ENCODE assay signal across 8 cellular contexts in genomic region chr2:223835701-223836532, GRCh38. TPM values are rescaled to one million over a fixed set of nuclear protein-coding genes. Genes with fewer than 3 reads are reported as not detected.
DNase-seq lines count a peak whose midpoint lies in the region; ATAC-seq, FAIRE-seq and TF ChIP-seq lines count a peak whose summit lies in the region.

No MANE protein-coding gene starts in this region.

- H3K27me3 ChIP-seq in CD4-positive, CD25-positive, alpha-beta regulatory T cell (ENCODE audit: control insufficient read depth, insufficient read depth, low read length) = no peaks in the 10 kb centered on the region
- H3K27me3 ChIP-seq in esophagus muscularis mucosa = no peaks in the 10 kb centered on the region

- H3K27me3 Mint-ChIP-seq in CD4-positive, CD25-positive, alpha-beta regulatory T cell = no peaks in the 10 kb centered on the region
- H3K27me3 Mint-ChIP-seq in mesothelial cell of epicardium (ENCODE audit: low read depth) = peaks cover 10% of the 10 kb centered on the region

- no peak overlapping the region for H3K4me3 ChIP-seq in CD4-positive, CD25-positive, alpha-beta regulatory T cell (ENCODE audit: low read depth, low read length)
- peak overlapping the region in 2 of 4 donors; percentile 64 to 77 for H3K4me3 ChIP-seq in esophagus muscularis mucosa

- peak in 1 of 2 donors; percentile 11 for ATAC-seq in CD4-positive, CD25-positive, alpha-beta regulatory T cell (ENCODE audit: low read depth in 2 of 2)
- ATAC-seq in GM19023 (IDR thresholded peaks at IDR 0.05; ENCODE audit: unreplicated experiment) = peak; percentile 48
- peak; percentile 54 for ATAC-seq in HG03045 (IDR thresholded peaks at IDR 0.05; ENCODE audit: unreplicated experiment)

- peak overlapping the region in 1 of 3 donors; percentile 83 for H3K27ac Mint-ChIP-seq in CD4-positive, CD25-positive, alpha-beta regulatory T cell
- H3K27ac Mint-ChIP-seq in mesothelial cell of epicardium = peak overlapping the region; percentile 44

- no peaks in the 10 kb centered on the region for H3K9me3 ChIP-seq in CD4-positive, CD25-positive, alpha-beta regulatory T cell (ENCODE audit: control insufficient read depth in 2 of 2, low read length in 2 of 2)
- no peaks in the 10 kb centered on the region for H3K9me3 ChIP-seq in esophagus muscularis mucosa

- DNase-seq in CD4-positive, CD25-positive, alpha-beta regulatory T cell = no peak
- DNase-seq in RCC 7860 (ENCODE audit: low spot score) (peak; percentile 35), mesothelial cell of epicardium (ENCODE audit: low spot score in 2 of 2, unreplicated experiment in 2 of 2) (no peak), HTR-8/SVneo (ENCODE audit: insufficient read length, low spot score) (no peak), hepatic stellate cell (ENCODE audit: low spot score) (no peak), esophagus muscularis mucosa (ENCODE audit: extremely low spot score) (no peak)

- no peaks in the 10 kb centered on the region for H3K36me3 ChIP-seq in CD4-positive, CD25-positive, alpha-beta regulatory T cell (ENCODE audit: control insufficient read depth, insufficient read depth, low read length)
- no peaks in the 10 kb centered on the region for H3K36me3 ChIP-seq in esophagus muscularis mucosa

- H3K9me3 Mint-ChIP-seq in CD4-positive, CD25-positive, alpha-beta regulatory T cell = no peaks in the 10 kb centered on the region
- H3K9me3 Mint-ChIP-seq in mesothelial cell of epicardium = no peaks in the 10 kb centered on the region

- TF ChIP-seq CTCF in mesothelial cell of epicardium (IDR thresholded peaks at IDR 0.05; ENCODE audit: unreplicated experiment) (no peak), esophagus muscularis mucosa (IDR thresholded peaks at IDR 0.05) (no peak)

- no peak overlapping the region for H3K27ac ChIP-seq in CD4-positive, CD25-positive, alpha-beta regulatory T cell (ENCODE audit: insufficient read depth, low read length, poor library complexity, severe bottlenecking)
- H3K27ac ChIP-seq in esophagus muscularis mucosa (replicated peaks in 1 of 4) = no peak overlapping the region

- WGBS in esophagus muscularis mucosa = 75% methylated on average over 15 of the region's 15 CpGs

- peak overlapping the region; percentile 88 to 96 (median 94) for H3K4me3 Mint-ChIP-seq in CD4-positive, CD25-positive, alpha-beta regulatory T cell
- peak overlapping the region; percentile 91 for H3K4me3 Mint-ChIP-seq in mesothelial cell of epicardium

- FAIRE-seq in RCC 7860 (lab: Jason Lieb, UNC) (no peak), HTR-8/SVneo (lab: Jason Lieb, UNC) (no peak)

- no peaks in the 10 kb centered on the region for H3K36me3 Mint-ChIP-seq in CD4-positive, CD25-positive, alpha-beta regulatory T cell
- H3K36me3 Mint-ChIP-seq in mesothelial cell of epicardium = peaks cover 5% of the 10 kb centered on the region

- intact Hi-C loops in esophagus muscularis mucosa (cut with DNase I) = no loop called here

- no peak for TF ChIP-seq EP300 in esophagus muscularis mucosa (IDR thresholded peaks at IDR 0.05)

- peaks cover 14% of the 10 kb centered on the region for H3K4me1 ChIP-seq in CD4-positive, CD25-positive, alpha-beta regulatory T cell (ENCODE audit: control insufficient read depth, insufficient read depth, low read length, poor library complexity, severe bottlenecking)
- peaks cover 10 to 14% (median 11%) of the 10 kb centered on the region in 4 donors for H3K4me1 ChIP-seq in esophagus muscularis mucosa

- peaks cover 0 to 16% (median 10%) of the 10 kb centered on the region in 4 donors for H3K4me1 Mint-ChIP-seq in CD4-positive, CD25-positive, alpha-beta regulatory T cell
- peaks cover 22% of the 10 kb centered on the region for H3K4me1 Mint-ChIP-seq in mesothelial cell of epicardium

- TF ChIP-seq POLR2A in esophagus muscularis mucosa (IDR thresholded peaks at IDR 0.05; ENCODE audit: low read depth) = no peak

RNA-seq across cellular contexts. Expression of gene AP1S3, which starts 1.5 kb away (rescaled TPM):
- total RNA-seq in CD4-positive, CD25-positive, alpha-beta regulatory T cell = 3.7 TPM
- 1 to 10 TPM in 2 of 4 donors, under 1 TPM in 2; 0.88 to 2.2 (median 1.5) TPM for polyA plus RNA-seq in CD4-positive, CD25-positive, alpha-beta regulatory T cell
- 18.0 to 23.2 TPM (median 18.5 TPM) in 3 replicates for total RNA-seq in mesothelial cell of epicardium
- total RNA-seq in esophagus muscularis mucosa = 1 to 10 TPM in 2 of 4 donors, under 1 TPM in 2; 0.40 to 2.7 (median 0.85) TPM
